ENCODE assay signal across 8 cellular contexts in the genomic region with DNA sequence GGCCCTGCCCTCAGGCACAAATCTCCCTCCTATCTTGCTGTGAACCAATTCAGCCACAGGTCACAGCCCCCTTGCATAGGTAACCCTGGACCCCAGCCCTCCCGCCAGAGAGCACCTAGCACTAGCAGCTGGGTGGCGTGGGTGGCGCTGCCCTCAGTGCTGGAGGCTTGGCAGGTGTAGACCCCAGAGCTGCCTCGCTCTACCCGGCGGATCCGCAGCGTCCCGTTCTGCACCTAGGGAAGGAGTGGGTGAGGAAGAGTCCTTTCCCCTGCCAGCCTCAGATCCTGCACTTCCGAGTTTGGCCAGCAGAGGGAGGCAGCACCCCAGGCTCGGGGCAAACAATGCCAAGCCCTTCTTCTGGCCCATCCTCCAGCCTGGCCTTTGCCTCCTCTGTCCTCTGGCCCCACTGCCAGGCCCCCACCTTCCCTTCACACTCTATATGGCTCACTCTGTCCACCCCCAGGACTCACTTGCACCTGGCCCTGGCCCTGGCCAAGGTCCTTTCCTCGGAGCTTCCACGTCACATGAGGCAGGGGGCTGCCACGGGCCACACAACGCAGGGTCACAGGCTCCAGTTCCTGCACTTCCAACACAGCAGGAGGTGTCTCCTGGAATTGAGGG. TPM values are rescaled to one million over a fixed set of nuclear protein-coding genes. Genes with fewer than 3 reads are reported as not detected.
DNase-seq lines count a peak whose midpoint lies in the region; ATAC-seq and TF ChIP-seq lines count a peak whose summit lies in the region.

No MANE protein-coding gene starts in this region.

- no peak overlapping the region for H3K4me3 Mint-ChIP-seq in activated T-cell treated with anti-CD3 and anti-CD28 coated beads, Interleukin-2, amount 50 U/mL, for 72 hours

- no peaks in the 10 kb centered on the region for H3K36me3 ChIP-seq in DOHH2 (ENCODE audit: control insufficient read depth, low read length)
- H3K36me3 ChIP-seq in neutrophil = no peaks in the 10 kb centered on the region
- H3K36me3 ChIP-seq in tibial artery = no peaks in the 10 kb centered on the region

- H3K27me3 ChIP-seq in DOHH2 (ENCODE audit: control insufficient read depth, low read length) (peaks cover 8% of the 10 kb centered on the region; the same call in 1 of the 2 replicates), neutrophil (peaks cover 10% of the 10 kb centered on the region), tibial artery (peaks cover 0 to 37% of the 10 kb centered on the region in 2 donors)

- DNase-seq in OCI-M2 (lab: John Stamatoyannopoulos, UW; ENCODE audit: unreplicated experiment) = peak; percentile 27
- DNase-seq in activated T-cell treated with anti-CD3 and anti-CD28 coated beads, Interleukin-2, amount 50 U/mL, for 72 hours = peak; percentile 81 to 89
- peak; percentile 45 for DNase-seq in fibroblast of peridontal ligament (ENCODE audit: extremely low read depth)
- peak in 1 of 2 donors; percentile 51 for DNase-seq in tibial artery

- H3K4me1 ChIP-seq in DOHH2 (ENCODE audit: control insufficient read depth, low read length) (peaks cover 58% of the 10 kb centered on the region), neutrophil (ENCODE audit: control insufficient read depth in 1 of 2, insufficient read depth in 1 of 2, low read depth in 1 of 2, low read length in 1 of 2) (peaks cover 28 to 32% of the 10 kb centered on the region in 2 experiments), tibial artery (peaks cover 0 to 15% (median 4%) of the 10 kb centered on the region in 4 donors)

- H3K4me1 Mint-ChIP-seq in activated T-cell treated with anti-CD3 and anti-CD28 coated beads, Interleukin-2, amount 50 U/mL, for 72 hours (ENCODE audit: low read depth) = peaks cover 14% of the 10 kb centered on the region

- peaks cover 17% of the 10 kb centered on the region for H3K27me3 Mint-ChIP-seq in activated T-cell treated with anti-CD3 and anti-CD28 coated beads, Interleukin-2, amount 50 U/mL, for 72 hours (ENCODE audit: low read depth)

- no peaks in the 10 kb centered on the region for H3K79me2 ChIP-seq in DOHH2 (ENCODE audit: control insufficient read depth, low read length)

- H3K9me2 ChIP-seq in DOHH2 (replicated peaks; ENCODE audit: control insufficient read depth, low read length) = no peaks in the 10 kb centered on the region

- H3K27ac ChIP-seq in DOHH2 (ENCODE audit: low read depth, low read length) = peak overlapping the region; percentile 51
- peak overlapping the region; percentile 54 for H3K27ac ChIP-seq in neutrophil
- no peak overlapping the region for H3K27ac ChIP-seq in tibial artery

- peak; percentile 91 for TF ChIP-seq CTCF in DOHH2 (IDR thresholded peaks at IDR 0.05; ENCODE audit: low read depth, low read length, poor library complexity, severe bottlenecking)
- TF ChIP-seq CTCF in neutrophil (IDR thresholded peaks at IDR 0.05) = peak; percentile 96
- TF ChIP-seq CTCF in tibial artery (IDR thresholded peaks at IDR 0.05) = peak; percentile 95 to 99

- H3K4me2 ChIP-seq in DOHH2 (ENCODE audit: low read length) = peak overlapping the region; percentile 76

- no peaks in the 10 kb centered on the region for H3K36me3 Mint-ChIP-seq in activated T-cell treated with anti-CD3 and anti-CD28 coated beads, Interleukin-2, amount 50 U/mL, for 72 hours (ENCODE audit: insufficient read depth in 2 of 2)

- H4K20me1 ChIP-seq in DOHH2 (ENCODE audit: control insufficient read depth, insufficient read depth, low read depth, low read length) = no peaks in the 10 kb centered on the region

- H3K27ac Mint-ChIP-seq in activated T-cell treated with anti-CD3 and anti-CD28 coated beads, Interleukin-2, amount 50 U/mL, for 72 hours = no peak overlapping the region

- no peaks in the 10 kb centered on the region for H3F3A ChIP-seq in DOHH2 (ENCODE audit: control insufficient read depth, insufficient read depth)

- intact Hi-C loops in tibial artery (cut with DNase I; ENCODE audit: low total_unique reads) = loop anchor here (5.0 kb wide), 1 partner anchor 71 kb away; no protein-coding TSS in a partner anchor

- peak; percentile 45 for ATAC-seq in HG03378 (IDR thresholded peaks at IDR 0.05; ENCODE audit: unreplicated experiment)
- ATAC-seq in activated T-cell treated with anti-CD3 and anti-CD28 coated beads, Interleukin-2, amount 50 U/mL, for 72 hours (replicated peaks in 1 of 2) = peak; percentile 75 to 76
- no peak for ATAC-seq in HG03571 (IDR thresholded peaks at IDR 0.05; ENCODE audit: unreplicated experiment)

- H3K9me3 ChIP-seq in DOHH2 (ENCODE audit: control insufficient read depth, insufficient read depth, low read length) = no peaks in the 10 kb centered on the region
- H3K9me3 ChIP-seq in neutrophil = no peaks in the 10 kb centered on the region
- H3K9me3 ChIP-seq in tibial artery = no peaks in the 10 kb centered on the region

- H3K4me3 ChIP-seq in DOHH2 (ENCODE audit: low read length) (peak overlapping the region; percentile 68), neutrophil (ENCODE audit: low read depth in 1 of 2, low read length in 1 of 2) (peak overlapping the region in 1 of 2 experiments; percentile 23), tibial artery (no peak overlapping the region)

- no peaks in the 10 kb centered on the region for H3K9me3 Mint-ChIP-seq in activated T-cell treated with anti-CD3 and anti-CD28 coated beads, Interleukin-2, amount 50 U/mL, for 72 hours

RNA-seq across cellular contexts. Expression of a gene that starts 9.0 kb away (rescaled TPM):
- total RNA-seq in activated T-cell treated with anti-CD3 and anti-CD28 coated beads, Interleukin-2, amount 50 U/mL, for 72 hours = under 1 TPM; 0.12 TPM

RNA-seq across cellular contexts. Expression of a gene that starts 11.1 kb away (rescaled TPM):
- total RNA-seq in activated T-cell treated with anti-CD3 and anti-CD28 coated beads, Interleukin-2, amount 50 U/mL, for 72 hours = 100 to 1,000 TPM; 378 to 431 TPM

RNA-seq across cellular contexts. Expression of a gene that starts 17.6 kb away (rescaled TPM):
- total RNA-seq in activated T-cell treated with anti-CD3 and anti-CD28 coated beads, Interleukin-2, amount 50 U/mL, for 72 hours = not detected

RNA-seq across cellular contexts. Expression of a gene that starts 36.4 kb away (rescaled TPM):
- total RNA-seq in activated T-cell treated with anti-CD3 and anti-CD28 coated beads, Interleukin-2, amount 50 U/mL, for 72 hours = 1 to 10 TPM; 2.0 to 2.8 TPM

Comparison
In these comparisons a context has a peak if more than half of its experiments do, and no peak if none do; other contexts are left out.
1. H3K27ac ChIP-seq: peak in DOHH2 (single experiment) and neutrophil (single experiment); none in tibial artery (0 of 2).
2. Peak in every context shown above with its lines, with median percentiles within 50 percentile points of each other: CTCF ChIP-seq.